1 cellular context compared by ENCODE assay signal in the genomic region with DNA sequence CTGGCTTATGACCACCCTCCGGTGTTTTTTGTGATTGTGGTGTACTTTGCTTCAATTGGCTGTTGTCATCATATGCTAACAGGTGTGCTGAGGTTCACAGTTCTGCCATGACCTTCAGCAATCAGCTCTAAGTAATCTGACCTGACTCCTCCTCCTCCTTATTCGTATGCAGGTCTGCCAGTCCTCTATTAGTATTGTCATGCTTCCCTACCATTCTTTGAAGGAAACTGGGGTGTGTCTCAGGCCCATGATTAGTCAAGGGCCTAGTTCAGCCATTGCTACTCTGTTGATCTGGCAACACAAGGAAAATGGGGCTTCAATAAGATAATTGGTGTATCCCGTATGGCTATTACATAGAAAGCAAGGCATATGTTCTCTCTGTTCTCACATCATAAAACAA.
TF ChIP-seq lines count a peak whose summit lies in the region.

No MANE protein-coding gene starts in this region.

TF ChIP-seq in GM23338, 12 proteins besides CTCF, POLR2A, EP300 and RAD21:
- TF ChIP-seq, protein P1, sequence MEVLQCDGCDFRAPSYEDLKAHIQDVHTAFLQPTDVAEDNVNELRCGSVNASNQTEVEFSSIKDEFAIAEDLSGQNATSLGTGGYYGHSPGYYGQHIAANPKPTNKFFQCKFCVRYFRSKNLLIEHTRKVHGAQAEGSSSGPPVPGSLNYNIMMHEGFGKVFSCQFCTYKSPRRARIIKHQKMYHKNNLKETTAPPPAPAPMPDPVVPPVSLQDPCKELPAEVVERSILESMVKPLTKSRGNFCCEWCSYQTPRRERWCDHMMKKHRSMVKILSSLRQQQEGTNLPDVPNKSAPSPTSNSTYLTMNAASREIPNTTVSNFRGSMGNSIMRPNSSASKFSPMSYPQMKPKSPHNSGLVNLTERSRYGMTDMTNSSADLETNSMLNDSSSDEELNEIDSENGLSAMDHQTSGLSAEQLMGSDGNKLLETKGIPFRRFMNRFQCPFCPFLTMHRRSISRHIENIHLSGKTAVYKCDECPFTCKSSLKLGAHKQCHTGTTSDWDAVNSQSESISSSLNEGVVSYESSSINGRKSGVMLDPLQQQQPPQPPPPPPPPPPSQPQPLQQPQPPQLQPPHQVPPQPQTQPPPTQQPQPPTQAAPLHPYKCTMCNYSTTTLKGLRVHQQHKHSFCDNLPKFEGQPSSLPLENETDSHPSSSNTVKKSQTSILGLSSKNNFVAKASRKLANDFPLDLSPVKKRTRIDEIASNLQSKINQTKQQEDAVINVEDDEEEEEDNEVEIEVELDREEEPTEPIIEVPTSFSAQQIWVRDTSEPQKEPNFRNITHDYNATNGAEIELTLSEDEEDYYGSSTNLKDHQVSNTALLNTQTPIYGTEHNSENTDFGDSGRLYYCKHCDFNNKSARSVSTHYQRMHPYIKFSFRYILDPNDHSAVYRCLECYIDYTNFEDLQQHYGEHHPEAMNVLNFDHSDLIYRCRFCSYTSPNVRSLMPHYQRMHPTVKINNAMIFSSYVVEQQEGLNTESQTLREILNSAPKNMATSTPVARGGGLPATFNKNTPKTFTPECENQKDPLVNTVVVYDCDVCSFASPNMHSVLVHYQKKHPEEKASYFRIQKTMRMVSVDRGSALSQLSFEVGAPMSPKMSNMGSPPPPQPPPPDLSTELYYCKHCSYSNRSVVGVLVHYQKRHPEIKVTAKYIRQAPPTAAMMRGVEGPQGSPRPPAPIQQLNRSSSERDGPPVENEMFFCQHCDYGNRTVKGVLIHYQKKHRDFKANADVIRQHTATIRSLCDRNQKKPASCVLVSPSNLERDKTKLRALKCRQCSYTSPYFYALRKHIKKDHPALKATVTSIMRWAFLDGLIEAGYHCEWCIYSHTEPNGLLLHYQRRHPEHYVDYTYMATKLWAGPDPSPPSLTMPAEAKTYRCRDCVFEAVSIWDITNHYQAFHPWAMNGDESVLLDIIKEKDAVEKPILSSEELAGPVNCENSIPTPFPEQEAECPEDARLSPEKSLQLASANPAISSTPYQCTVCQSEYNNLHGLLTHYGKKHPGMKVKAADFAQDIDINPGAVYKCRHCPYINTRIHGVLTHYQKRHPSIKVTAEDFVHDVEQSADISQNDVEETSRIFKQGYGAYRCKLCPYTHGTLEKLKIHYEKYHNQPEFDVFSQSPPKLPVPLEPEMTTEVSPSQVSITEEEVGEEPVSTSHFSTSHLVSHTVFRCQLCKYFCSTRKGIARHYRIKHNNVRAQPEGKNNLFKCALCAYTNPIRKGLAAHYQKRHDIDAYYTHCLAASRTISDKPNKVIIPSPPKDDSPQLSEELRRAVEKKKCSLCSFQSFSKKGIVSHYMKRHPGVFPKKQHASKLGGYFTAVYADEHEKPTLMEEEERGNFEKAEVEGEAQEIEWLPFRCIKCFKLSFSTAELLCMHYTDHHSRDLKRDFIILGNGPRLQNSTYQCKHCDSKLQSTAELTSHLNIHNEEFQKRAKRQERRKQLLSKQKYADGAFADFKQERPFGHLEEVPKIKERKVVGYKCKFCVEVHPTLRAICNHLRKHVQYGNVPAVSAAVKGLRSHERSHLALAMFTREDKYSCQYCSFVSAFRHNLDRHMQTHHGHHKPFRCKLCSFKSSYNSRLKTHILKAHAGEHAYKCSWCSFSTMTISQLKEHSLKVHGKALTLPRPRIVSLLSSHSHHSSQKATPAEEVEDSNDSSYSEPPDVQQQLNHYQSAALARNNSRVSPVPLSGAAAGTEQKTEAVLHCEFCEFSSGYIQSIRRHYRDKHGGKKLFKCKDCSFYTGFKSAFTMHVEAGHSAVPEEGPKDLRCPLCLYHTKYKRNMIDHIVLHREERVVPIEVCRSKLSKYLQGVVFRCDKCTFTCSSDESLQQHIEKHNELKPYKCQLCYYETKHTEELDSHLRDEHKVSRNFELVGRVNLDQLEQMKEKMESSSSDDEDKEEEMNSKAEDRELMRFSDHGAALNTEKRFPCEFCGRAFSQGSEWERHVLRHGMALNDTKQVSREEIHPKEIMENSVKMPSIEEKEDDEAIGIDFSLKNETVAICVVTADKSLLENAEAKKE (CRISPR knock-in tag; IDR thresholded peaks at IDR 0.05): no peak
- TF ChIP-seq EZH2 (IDR thresholded peaks at IDR 0.05; ENCODE audit: low read depth, unreplicated experiment): no peak
TF ChIP-seq in GM23338: peak in this region for 0.
